ENCODE assay signal across 2 cellular contexts in the genomic region with DNA sequence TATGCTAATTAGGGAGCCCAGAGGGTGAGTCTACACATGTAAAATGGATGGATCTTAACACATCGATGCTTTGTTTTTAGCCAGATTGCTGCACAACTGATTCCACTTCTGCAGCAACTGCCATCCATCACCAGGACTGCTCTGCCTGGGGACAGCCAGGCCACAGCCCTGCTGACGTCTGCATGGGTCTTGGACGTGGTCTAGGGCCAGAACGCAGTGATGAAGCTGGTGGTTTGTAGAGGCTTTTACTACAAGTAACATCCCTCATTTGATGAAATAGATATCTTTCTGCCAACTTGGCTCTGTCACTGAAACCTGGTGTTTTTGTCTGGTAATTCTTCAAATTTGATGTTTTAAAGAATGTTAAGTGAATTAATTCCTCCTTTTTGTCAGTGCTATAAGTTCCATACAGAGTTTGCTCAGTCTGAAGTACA.
TF ChIP-seq lines count a peak whose summit lies in the region.

No MANE protein-coding gene starts in this region.

TF ChIP-seq in GM23338, 12 proteins besides CTCF, POLR2A, EP300 and RAD21 (continued from another document):
- TF ChIP-seq, protein P1, sequence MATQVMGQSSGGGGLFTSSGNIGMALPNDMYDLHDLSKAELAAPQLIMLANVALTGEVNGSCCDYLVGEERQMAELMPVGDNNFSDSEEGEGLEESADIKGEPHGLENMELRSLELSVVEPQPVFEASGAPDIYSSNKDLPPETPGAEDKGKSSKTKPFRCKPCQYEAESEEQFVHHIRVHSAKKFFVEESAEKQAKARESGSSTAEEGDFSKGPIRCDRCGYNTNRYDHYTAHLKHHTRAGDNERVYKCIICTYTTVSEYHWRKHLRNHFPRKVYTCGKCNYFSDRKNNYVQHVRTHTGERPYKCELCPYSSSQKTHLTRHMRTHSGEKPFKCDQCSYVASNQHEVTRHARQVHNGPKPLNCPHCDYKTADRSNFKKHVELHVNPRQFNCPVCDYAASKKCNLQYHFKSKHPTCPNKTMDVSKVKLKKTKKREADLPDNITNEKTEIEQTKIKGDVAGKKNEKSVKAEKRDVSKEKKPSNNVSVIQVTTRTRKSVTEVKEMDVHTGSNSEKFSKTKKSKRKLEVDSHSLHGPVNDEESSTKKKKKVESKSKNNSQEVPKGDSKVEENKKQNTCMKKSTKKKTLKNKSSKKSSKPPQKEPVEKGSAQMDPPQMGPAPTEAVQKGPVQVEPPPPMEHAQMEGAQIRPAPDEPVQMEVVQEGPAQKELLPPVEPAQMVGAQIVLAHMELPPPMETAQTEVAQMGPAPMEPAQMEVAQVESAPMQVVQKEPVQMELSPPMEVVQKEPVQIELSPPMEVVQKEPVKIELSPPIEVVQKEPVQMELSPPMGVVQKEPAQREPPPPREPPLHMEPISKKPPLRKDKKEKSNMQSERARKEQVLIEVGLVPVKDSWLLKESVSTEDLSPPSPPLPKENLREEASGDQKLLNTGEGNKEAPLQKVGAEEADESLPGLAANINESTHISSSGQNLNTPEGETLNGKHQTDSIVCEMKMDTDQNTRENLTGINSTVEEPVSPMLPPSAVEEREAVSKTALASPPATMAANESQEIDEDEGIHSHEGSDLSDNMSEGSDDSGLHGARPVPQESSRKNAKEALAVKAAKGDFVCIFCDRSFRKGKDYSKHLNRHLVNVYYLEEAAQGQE (IDR thresholded peaks at IDR 0.05; ENCODE audit: unreplicated experiment), result no peak
- TF ChIP-seq NANOG (IDR thresholded peaks at IDR 0.05; ENCODE audit: borderline replicate concordance), result no peak
- TF ChIP-seq JUNB (IDR thresholded peaks at IDR 0.05; ENCODE audit: unreplicated experiment), result no peak
- TF ChIP-seq STAT1 (IDR thresholded peaks at IDR 0.05; ENCODE audit: unreplicated experiment), result no peak
- TF ChIP-seq EZH2 (IDR thresholded peaks at IDR 0.05; ENCODE audit: low read depth, unreplicated experiment), result no peak
- no peak for TF ChIP-seq EZH2phosphoT487 (IDR thresholded peaks at IDR 0.05; ENCODE audit: unreplicated experiment)
- no peak for TF ChIP-seq ZNF331 (CRISPR knock-in tag; IDR thresholded peaks at IDR 0.05; ENCODE audit: low read depth)
- TF ChIP-seq POLR2AphosphoS5 (IDR thresholded peaks at IDR 0.05; ENCODE audit: low read depth), result no peak
- TF ChIP-seq CREB1 (CRISPR knock-in tag; IDR thresholded peaks at IDR 0.05; ENCODE audit: low read depth), result no peak

TF ChIP-seq in SK-N-SH, 30 proteins besides CTCF, POLR2A, EP300 and RAD21:
- TF ChIP-seq, protein P2, sequence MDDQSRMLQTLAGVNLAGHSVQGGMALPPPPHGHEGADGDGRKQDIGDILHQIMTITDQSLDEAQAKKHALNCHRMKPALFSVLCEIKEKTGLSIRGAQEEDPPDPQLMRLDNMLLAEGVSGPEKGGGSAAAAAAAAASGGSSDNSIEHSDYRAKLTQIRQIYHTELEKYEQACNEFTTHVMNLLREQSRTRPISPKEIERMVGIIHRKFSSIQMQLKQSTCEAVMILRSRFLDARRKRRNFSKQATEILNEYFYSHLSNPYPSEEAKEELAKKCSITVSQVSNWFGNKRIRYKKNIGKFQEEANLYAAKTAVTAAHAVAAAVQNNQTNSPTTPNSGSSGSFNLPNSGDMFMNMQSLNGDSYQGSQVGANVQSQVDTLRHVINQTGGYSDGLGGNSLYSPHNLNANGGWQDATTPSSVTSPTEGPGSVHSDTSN (IDR thresholded peaks at IDR 0.05), result peak; percentile 75
- TF ChIP-seq, protein P3, sequence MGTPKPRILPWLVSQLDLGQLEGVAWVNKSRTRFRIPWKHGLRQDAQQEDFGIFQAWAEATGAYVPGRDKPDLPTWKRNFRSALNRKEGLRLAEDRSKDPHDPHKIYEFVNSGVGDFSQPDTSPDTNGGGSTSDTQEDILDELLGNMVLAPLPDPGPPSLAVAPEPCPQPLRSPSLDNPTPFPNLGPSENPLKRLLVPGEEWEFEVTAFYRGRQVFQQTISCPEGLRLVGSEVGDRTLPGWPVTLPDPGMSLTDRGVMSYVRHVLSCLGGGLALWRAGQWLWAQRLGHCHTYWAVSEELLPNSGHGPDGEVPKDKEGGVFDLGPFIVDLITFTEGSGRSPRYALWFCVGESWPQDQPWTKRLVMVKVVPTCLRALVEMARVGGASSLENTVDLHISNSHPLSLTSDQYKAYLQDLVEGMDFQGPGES (IDR thresholded peaks at IDR 0.05; ENCODE audit: low read depth, low read length), result no peak
- TF ChIP-seq RCOR1 (IDR thresholded peaks at IDR 0.05; ENCODE audit: low read length) (peak; percentile 74), GATA2 (CRISPR knock-in tag; IDR thresholded peaks at IDR 0.05) (peak; percentile 56), RFX5 (IDR thresholded peaks at IDR 0.05; ENCODE audit: low read length) (peak; percentile 60), NRF1 (IDR thresholded peaks at IDR 0.05; ENCODE audit: low read depth, low read length) (no peak), CHD2 (IDR thresholded peaks at IDR 0.05; ENCODE audit: low read length, partially characterized antibody) (peak; percentile 60), GABPA (IDR thresholded peaks at IDR 0.05; ENCODE audit: low read depth) (no peak), JUND (IDR thresholded peaks at IDR 0.05) (no peak), MXI1 (IDR thresholded peaks at IDR 0.05; ENCODE audit: low read depth, low read length) (peak; percentile 60; the same call in 1 of the 2 replicates)
TF ChIP-seq in SK-N-SH: peak in this region for 6.
